24 cellular contexts compared by ENCODE assay signal in genomic region chr4:187555174-187555573, GRCh38.
"Had no signal": no experiment of that assay in that cellular context is flagged by ENCODE, and none has a peak within 500 bp of the region (broad histone marks: within the 10 kb centered on the region; RNA-seq: fewer than 3 reads in every experiment).

No MANE protein-coding gene starts in this region.

- DNase-seq: islet precursor cell; left ventricle myocardium inferior; midbrain; mucosa of descending colon; naive thymus-derived CD4-positive, alpha-beta T cell; ovary; retina; right cardiac atrium; stimulated activated CD4-positive, alpha-beta T cell treated with anti-CD3 and anti-CD28 coated beads, Interleukin-12 subunit alpha, Interleukin-12 subunit beta, amount 100 ng/mL, for 4 hours; stimulated activated CD4-positive, alpha-beta T cell treated with anti-CD3 and anti-CD28 coated beads, Interleukin-15, amount 100 ng/mL, for 24 hours; stimulated activated CD4-positive, alpha-beta T cell treated with anti-CD3 and anti-CD28 coated beads, Interleukin-2, amount 100 ng/mL, for 24 hours; stimulated activated CD4-positive, alpha-beta T cell treated with anti-CD3 and anti-CD28 coated beads, Interleukin-4, amount 100 ng/mL, for 24 hours; stimulated activated naive CD4-positive, alpha-beta T cell; tibial artery; trophoblast cell; upper lobe of right lung had no signal

- H3K4me3 ChIP-seq: hepatocyte, left ventricle myocardium inferior, lung, mucosa of descending colon, ovary, skin epidermis, suprapubic skin, thoracic aorta, tibial artery, upper lobe of right lung had no signal

- H3K27ac ChIP-seq: hepatocyte, left ventricle myocardium inferior, ovary, skin epidermis, suprapubic skin, thoracic aorta, tibial artery, upper lobe of right lung had no signal

- H2AFZ ChIP-seq: hepatocyte had no signal

- ATAC-seq: mucosa of descending colon; naive thymus-derived CD4-positive, alpha-beta T cell; natural killer cell treated with Interleukin-12 subunit alpha and Interleukin-12 subunit beta and Interleukin-15 and Interleukin-18, amount 100 ng/mL, for 72 hours; right cardiac atrium; sciatic nerve; stimulated activated effector memory CD8-positive, alpha-beta T cell treated with anti-CD3 and anti-CD28 coated beads, Interleukin-12 subunit alpha, Interleukin-12 subunit beta, amount 100 ng/mL, for 72 hours; upper lobe of right lung had no signal

- H3K4me2 ChIP-seq: hepatocyte had no signal

- H3K4me1 ChIP-seq: left ventricle myocardium inferior, suprapubic skin, tibial artery, upper lobe of right lung had no signal

- H3K27me3 ChIP-seq: hepatocyte, ovary, suprapubic skin, tibial artery, upper lobe of right lung had no signal

- H3K36me3 ChIP-seq: left ventricle myocardium inferior, ovary, suprapubic skin, thoracic aorta, tibial artery, upper lobe of right lung had no signal

- H3K79me2 ChIP-seq: hepatocyte had no signal

- H3K9me3 ChIP-seq: mucosa of descending colon, ovary, upper lobe of right lung had no signal
